ENCODE assay signal across 8 cellular contexts in genomic region chr1:27519341-27520258, GRCh38. TPM values are rescaled to one million over a fixed set of nuclear protein-coding genes. Genes with fewer than 3 reads are reported as not detected.
DNase-seq lines count a peak whose midpoint lies in the region; ATAC-seq, FAIRE-seq and TF ChIP-seq lines count a peak whose summit lies in the region.
"Had no signal": no experiment of that assay in that cellular context is flagged by ENCODE, and none has a peak within 500 bp of the region (broad histone marks: within the 10 kb centered on the region; RNA-seq: fewer than 3 reads in every experiment).

No MANE protein-coding gene starts in this region.

- H3K9me3 ChIP-seq in Loucy (ENCODE audit: insufficient read depth, low read depth, low read length) = no peaks in the 10 kb centered on the region
- H3K9me3 ChIP-seq in small intestine (ENCODE audit: control insufficient read depth, low read depth) = no peaks in the 10 kb centered on the region

- CTCF ChIA-PET in activated CD8-positive, alpha-beta T cell treated with anti-CD3 and anti-CD28 coated beads for 36 hours (lab: Charles Lee) = interaction anchor here (9.8 kb wide), 1 partner anchor 86 kb away, joined by 54 read pairs; the partner anchor contains the start of gene AHDC1

- peak overlapping the region; percentile 70 to 90 for H3K27ac ChIP-seq in small intestine (ENCODE audit: low read depth in 1 of 2, low read length in 1 of 2)

- POLR2A ChIA-PET in activated CD8-positive, alpha-beta T cell treated with anti-CD3 and anti-CD28 coated beads for 36 hours (lab: Charles Lee) = interaction anchor here (0.7 to 1.3 kb wide), 2 partner anchors 29 to 117 kb away, joined by 3 to 7 read pairs; partner anchors contain the start of gene WASF2

- peak overlapping the region; percentile 96 for H3K27ac Mint-ChIP-seq in activated CD8-positive, alpha-beta T cell treated with anti-CD3 and anti-CD28 coated beads for 36 hours
- H3K27ac Mint-ChIP-seq: IgD-negative memory B cell had no signal

- no peaks in the 10 kb centered on the region for H3K27me3 ChIP-seq in Loucy (ENCODE audit: insufficient read depth, low read length, poor library complexity, severe bottlenecking)
- no peaks in the 10 kb centered on the region for H3K27me3 ChIP-seq in small intestine (ENCODE audit: control insufficient read depth in 2 of 2, insufficient read depth in 2 of 2, low read length in 2 of 2)

- H3K9me2 ChIP-seq in Loucy (replicated peaks; ENCODE audit: low read depth, low read length) = no peaks in the 10 kb centered on the region

- H3K4me2 ChIP-seq in Loucy (ENCODE audit: low read depth, low read length, poor library complexity, severe bottlenecking) = no peak overlapping the region

- peaks cover 49% of the 10 kb centered on the region for H3K4me1 Mint-ChIP-seq in activated CD8-positive, alpha-beta T cell treated with anti-CD3 and anti-CD28 coated beads for 36 hours (ENCODE audit: low read depth)

- H3K36me3 Mint-ChIP-seq in activated CD8-positive, alpha-beta T cell treated with anti-CD3 and anti-CD28 coated beads for 36 hours (ENCODE audit: low read depth) = peaks cover 19% of the 10 kb centered on the region

- intact Hi-C loops in activated CD8-positive, alpha-beta T cell treated with anti-CD3 and anti-CD28 coated beads for 36 hours (cut with micrococcal nuclease) = loop anchor here (5.0 to 10.0 kb wide), 4 partner anchors 32 to 145 kb away; no protein-coding TSS in a partner anchor

- peaks cover 18% of the 10 kb centered on the region; the same call in 1 of the 2 replicates for H3K79me2 ChIP-seq in Loucy (ENCODE audit: insufficient read depth, low read length)

- H3K36me3 ChIP-seq in Loucy (ENCODE audit: insufficient read depth, low read length) (no peaks in the 10 kb centered on the region), small intestine (ENCODE audit: control insufficient read depth in 2 of 2, insufficient read depth in 2 of 2, low read length in 2 of 2) (no peaks in the 10 kb centered on the region)

- no peak for DNase-seq in activated CD8-positive, alpha-beta T cell treated with anti-CD3 and anti-CD28 coated beads for 36 hours
- DNase-seq in islet precursor cell (peak; percentile 68), small intestine (peak; percentile 80), NCI-H128 (lab: John Stamatoyannopoulos, UW; ENCODE audit: unreplicated experiment) (no peak), SIG-M5 treated with dmso at 0.1 percent for 504 hours (lab: John Stamatoyannopoulos, UW; ENCODE audit: unreplicated experiment) (no peak)
- no peak for DNase-seq in activated T-cell treated with anti-CD3 and anti-CD28 coated beads, Interleukin-2, amount 50 U/mL, for 1 hour

- ATAC-seq in activated CD8-positive, alpha-beta T cell treated with anti-CD3 and anti-CD28 coated beads for 36 hours = no peak

- no peaks in the 10 kb centered on the region for H3K9me3 Mint-ChIP-seq in activated CD8-positive, alpha-beta T cell treated with anti-CD3 and anti-CD28 coated beads for 36 hours
- H3K9me3 Mint-ChIP-seq: IgD-negative memory B cell had no signal

- H3K9ac ChIP-seq in Loucy (ENCODE audit: low read depth, low read length, poor library complexity, severe bottlenecking) = peak overlapping the region; percentile 79

- no peak overlapping the region for H3K4me3 ChIP-seq in Loucy (ENCODE audit: low read length, poor library complexity, severe bottlenecking)
- no peak overlapping the region for H3K4me3 ChIP-seq in small intestine (ENCODE audit: low read depth in 1 of 2, low read length in 2 of 2)

- FAIRE-seq in small intestine (lab: Jason Lieb, UNC) = no peak

- H3K27me3 Mint-ChIP-seq in activated CD8-positive, alpha-beta T cell treated with anti-CD3 and anti-CD28 coated beads for 36 hours = no peaks in the 10 kb centered on the region
- H3K27me3 Mint-ChIP-seq: IgD-negative memory B cell had no signal

- peaks cover 62% of the 10 kb centered on the region for H3K4me1 ChIP-seq in Loucy (ENCODE audit: insufficient read depth, low read length, poor library complexity, severe bottlenecking)
- peaks cover 4% of the 10 kb centered on the region in 2 donors for H3K4me1 ChIP-seq in small intestine (ENCODE audit: control insufficient read depth in 2 of 2, insufficient read depth in 1 of 2, low read depth in 1 of 2, low read length in 1 of 2)

- H2AFZ ChIP-seq in Loucy (ENCODE audit: low read length) = no peak overlapping the region

- H3F3A ChIP-seq in Loucy (ENCODE audit: low read depth) = no peaks in the 10 kb centered on the region

- no peak overlapping the region for H3K4me3 Mint-ChIP-seq in activated CD8-positive, alpha-beta T cell treated with anti-CD3 and anti-CD28 coated beads for 36 hours
- H3K4me3 Mint-ChIP-seq: IgD-negative memory B cell had no signal

- WGBS in small intestine, 3 donors = 31 to 58% (median 48%) methylated on average over 21 to 24 of the region's 24 CpGs

- TF ChIP-seq CTCF in Loucy (conservative IDR thresholded peaks at IDR 0.05; ENCODE audit: low read length) = no peak
- TF ChIP-seq CTCF in activated CD8-positive, alpha-beta T cell treated with anti-CD3 and anti-CD28 coated beads for 36 hours (IDR thresholded peaks at IDR 0.05) = no peak

- no peaks in the 10 kb centered on the region for H4K20me1 ChIP-seq in Loucy (ENCODE audit: insufficient read depth, low read length, poor library complexity, severe bottlenecking)

RNA-seq across cellular contexts. Expression of gene WASF2, which starts 29.6 kb away (rescaled TPM):
- total RNA-seq in activated CD8-positive, alpha-beta T cell treated with anti-CD3 and anti-CD28 coated beads for 36 hours = 100 to 1,000 TPM; 108 to 111 TPM
- polyA plus RNA-seq in small intestine = 10 to 100 TPM; 19.5 to 49.3 (median 20.5) TPM

Comparison
In these comparisons a context has a peak if more than half of its experiments do, and no peak if none do; other contexts are left out.
1. DNase-seq: peak in islet precursor cell (single experiment) and small intestine (single experiment); none in activated CD8-positive, alpha-beta T cell treated with anti-CD3 and anti-CD28 coated beads for 36 hours (single experiment), NCI-H128 (single experiment), activated T-cell treated with anti-CD3 and anti-CD28 coated beads, Interleukin-2, amount 50 U/mL, for 1 hour (single experiment) and SIG-M5 treated with dmso at 0.1 percent for 504 hours (single experiment).